ENCODE assay signal across 18 cellular contexts in genomic region chr2:110170102-110170501, GRCh38. TPM values are rescaled to one million over a fixed set of nuclear protein-coding genes. Genes with fewer than 3 reads are reported as not detected.
DNase-seq lines count a peak whose midpoint lies in the region; ATAC-seq and TF ChIP-seq lines count a peak whose summit lies in the region.
"Had no signal": no experiment of that assay in that cellular context is flagged by ENCODE, and none has a peak within 500 bp of the region (broad histone marks: within the 10 kb centered on the region; RNA-seq: fewer than 3 reads in every experiment).

No MANE protein-coding gene starts in this region.

- H3K36me3 Mint-ChIP-seq in activated naive CD8-positive, alpha-beta T cell: no peaks in the 10 kb centered on the region
- H3K36me3 Mint-ChIP-seq in activated naive CD8-positive, alpha-beta T cell treated with anti-CD3 and anti-CD28 coated beads for 36 hours: no peaks in the 10 kb centered on the region
- H3K36me3 Mint-ChIP-seq: CD14-positive monocyte had no signal

- DNase-seq in activated naive CD8-positive, alpha-beta T cell treated with anti-CD3 and anti-CD28 coated beads for 36 hours: no peak
- no peak for DNase-seq in heart left ventricle
- peak; percentile 15 to 60 for DNase-seq in gastrocnemius medialis
- no peak for DNase-seq in DMS 273 (lab: John Stamatoyannopoulos, UW; ENCODE audit: unreplicated experiment)
- no peak for DNase-seq in dermis blood vessel endothelial cell
- DNase-seq: 8988T, DMS79 treated with DMSO at 0.1 percent for 48 hours, NCI-H1092, NCI-H1694, NCI-H345, NCI-H69, SHP77 had no signal

- H3K4me1 Mint-ChIP-seq in activated naive CD8-positive, alpha-beta T cell (ENCODE audit: low read depth): peaks cover 4% of the 10 kb centered on the region
- H3K4me1 Mint-ChIP-seq in activated naive CD8-positive, alpha-beta T cell treated with anti-CD3 and anti-CD28 coated beads for 36 hours: peaks cover 4% of the 10 kb centered on the region

- no peaks in the 10 kb centered on the region; the same call in 1 of the 2 replicates for H3K4me1 ChIP-seq in OCI-LY3 (ENCODE audit: low read length)
- peaks cover 0 to 7% (median 0%) of the 10 kb centered on the region in 12 donors for H3K4me1 ChIP-seq in heart left ventricle
- H3K4me1 ChIP-seq in gastrocnemius medialis: peaks cover 39 to 43% of the 10 kb centered on the region in 2 donors

- H3K4me3 ChIP-seq in OCI-LY3 (ENCODE audit: low read length) (no peak overlapping the region), heart left ventricle (no peak overlapping the region), gastrocnemius medialis (peak overlapping the region; percentile 56 to 59 (median 58))
- H3K4me3 ChIP-seq: GM23338 had no signal

- H3K9me3 Mint-ChIP-seq in activated naive CD8-positive, alpha-beta T cell (ENCODE audit: low read depth): no peaks in the 10 kb centered on the region
- H3K9me3 Mint-ChIP-seq in activated naive CD8-positive, alpha-beta T cell treated with anti-CD3 and anti-CD28 coated beads for 36 hours: peaks cover 3% of the 10 kb centered on the region
- H3K9me3 Mint-ChIP-seq: GM23338 had no signal

- intact Hi-C loops in heart left ventricle (cut with DNase I): no loop called here
- intact Hi-C loops in gastrocnemius medialis (cut with DNase I; ENCODE audit: low total_unique reads): loop anchor here (1.0 to 2.0 kb wide), 2 partner anchors 34 to 45 kb away; no protein-coding TSS in a partner anchor

- in situ Hi-C loops in gastrocnemius medialis (cut with MboI; ENCODE audit: low sequenced_read_pairs in 4 of 4): no loop called here

- no peaks in the 10 kb centered on the region for H3K27me3 Mint-ChIP-seq in activated naive CD8-positive, alpha-beta T cell
- no peaks in the 10 kb centered on the region for H3K27me3 Mint-ChIP-seq in activated naive CD8-positive, alpha-beta T cell treated with anti-CD3 and anti-CD28 coated beads for 36 hours

- peak overlapping the region; percentile 40 for H3K4me3 Mint-ChIP-seq in activated naive CD8-positive, alpha-beta T cell
- no peak overlapping the region for H3K4me3 Mint-ChIP-seq in activated naive CD8-positive, alpha-beta T cell treated with anti-CD3 and anti-CD28 coated beads for 36 hours
- H3K4me3 Mint-ChIP-seq: CD14-positive monocyte, GM23338 had no signal

- ATAC-seq in heart left ventricle (peak in 3 of 4 donors; percentile 62 to 83 (median 74)), gastrocnemius medialis (peak; percentile 88 to 92), HG02571 (IDR thresholded peaks at IDR 0.05; ENCODE audit: unreplicated experiment) (no peak)
- ATAC-seq: GM23338, Panc1 had no signal

- H3K27ac ChIP-seq in OCI-LY3 (ENCODE audit: low read length): no peak overlapping the region
- H3K27ac ChIP-seq in heart left ventricle: no peak overlapping the region
- H3K27ac ChIP-seq in gastrocnemius medialis: peak overlapping the region; percentile 86 to 93 (median 88)

- H3K27me3 ChIP-seq in OCI-LY3 (ENCODE audit: low read depth, low read length) (no peaks in the 10 kb centered on the region), heart left ventricle (no peaks in the 10 kb centered on the region), gastrocnemius medialis (no peaks in the 10 kb centered on the region)

- H3K36me3 ChIP-seq in OCI-LY3 (replicated peaks; ENCODE audit: low read depth, low read length) (no peaks in the 10 kb centered on the region), heart left ventricle (peaks cover 0 to 6% (median 0%) of the 10 kb centered on the region in 9 donors), gastrocnemius medialis (no peaks in the 10 kb centered on the region)

- no peak overlapping the region for H2AFZ ChIP-seq in OCI-LY3 (ENCODE audit: low read depth, low read length)
- H2AFZ ChIP-seq: GM23338 had no signal

- TF ChIP-seq CTCF in OCI-LY3 (IDR thresholded peaks at IDR 0.05; ENCODE audit: low read depth, low read length): no peak
- TF ChIP-seq CTCF in heart left ventricle (IDR thresholded peaks at IDR 0.05): no peak
- no peak for TF ChIP-seq CTCF in gastrocnemius medialis (IDR thresholded peaks at IDR 0.05 in 4 of 5, conservative IDR thresholded peaks at IDR 0.05 in 1 of 5)

- H3K9me3 ChIP-seq in OCI-LY3 (ENCODE audit: insufficient read depth, low read length) (no peaks in the 10 kb centered on the region), heart left ventricle (no peaks in the 10 kb centered on the region), gastrocnemius medialis (no peaks in the 10 kb centered on the region)

- H3K9ac ChIP-seq in OCI-LY3 (ENCODE audit: low read length): no peak overlapping the region

- WGBS in heart left ventricle, 4 donors: 79 to 82% (median 81%) methylated on average over 3 of the region's 3 CpGs

- no peaks in the 10 kb centered on the region for H4K20me1 ChIP-seq in OCI-LY3 (ENCODE audit: insufficient read depth, low read length)

- H3K4me2 ChIP-seq in OCI-LY3 (ENCODE audit: low read length): 0 out of 2 replicates have a peak overlapping the region, but pooled peaks have one; percentile 22
- H3K4me2 ChIP-seq: GM23338 had no signal

- no peaks in the 10 kb centered on the region for H3K79me2 ChIP-seq in OCI-LY3 (ENCODE audit: low read length)

- H3K27ac Mint-ChIP-seq in activated naive CD8-positive, alpha-beta T cell: no peak overlapping the region
- H3K27ac Mint-ChIP-seq in activated naive CD8-positive, alpha-beta T cell treated with anti-CD3 and anti-CD28 coated beads for 36 hours: no peak overlapping the region
- H3K27ac Mint-ChIP-seq: GM23338 had no signal

- no peak for TF ChIP-seq POLR2A in heart left ventricle (IDR thresholded peaks at IDR 0.05)
- peak; percentile 23 to 66 for TF ChIP-seq POLR2A in gastrocnemius medialis (IDR thresholded peaks at IDR 0.05)

RNA-seq across cellular contexts. Expression of gene NPHP1, which starts 34.7 kb away (rescaled TPM):
- 1 to 10 TPM; 1.6 to 1.9 TPM for total RNA-seq in activated naive CD8-positive, alpha-beta T cell treated with anti-CD3 and anti-CD28 coated beads for 36 hours
- total RNA-seq in heart left ventricle (1 to 10 TPM; 4.7 to 7.9 (median 5.8) TPM), gastrocnemius medialis (10 to 100 TPM in 1 of 4 donors, 1 to 10 TPM in 3; 3.8 to 10.3 (median 4.6) TPM), dermis blood vessel endothelial cell (2.9 TPM in 2 replicates)
- 1 to 10 TPM; 5.4 to 5.5 TPM for polyA plus RNA-seq in heart left ventricle
- polyA plus RNA-seq: CD14-positive monocyte had no signal

RNA-seq across cellular contexts. Expression of gene MTLN, which starts 42.2 kb away (rescaled TPM):
- 10 to 100 TPM; 92.1 to 98.0 TPM for total RNA-seq in activated naive CD8-positive, alpha-beta T cell treated with anti-CD3 and anti-CD28 coated beads for 36 hours
- total RNA-seq in heart left ventricle (100 to 1,000 TPM; 106 to 217 (median 158) TPM), gastrocnemius medialis (100 to 1,000 TPM; 141 to 685 (median 391) TPM), dermis blood vessel endothelial cell (29.4 and 52.8 TPM in 2 replicates)
- 100 to 1,000 TPM; 330 to 927 TPM for polyA plus RNA-seq in heart left ventricle

RNA-seq across cellular contexts. Expression of gene MALL, which starts 54.5 kb away (rescaled TPM):
- under 1 TPM; 0.35 to 0.42 TPM for total RNA-seq in activated naive CD8-positive, alpha-beta T cell treated with anti-CD3 and anti-CD28 coated beads for 36 hours
- total RNA-seq in heart left ventricle (10 to 100 TPM in 8 of 9 donors, 1 to 10 TPM in 1; 8.0 to 36.7 (median 16.5) TPM), gastrocnemius medialis (1 to 10 TPM; 1.7 to 3.8 (median 2.5) TPM), dermis blood vessel endothelial cell (39.3 and 52.5 TPM in 2 replicates)
- polyA plus RNA-seq in heart left ventricle: 10 to 100 TPM in 1 of 2 donors, 1 to 10 TPM in 1; 6.9 to 13.6 TPM

Comparison
In these comparisons a context has a peak if more than half of its experiments do, and no peak if none do; other contexts are left out.
1. DNase-seq: peak in gastrocnemius medialis (2 of 2); none in activated naive CD8-positive, alpha-beta T cell treated with anti-CD3 and anti-CD28 coated beads for 36 hours (single experiment), heart left ventricle (0 of 5), DMS 273 (single experiment) and dermis blood vessel endothelial cell (single experiment).
2. H3K27ac ChIP-seq: peak in gastrocnemius medialis (4 of 4); none in OCI-LY3 (single experiment) and heart left ventricle (0 of 12).
3. H3K4me3 ChIP-seq: peak in gastrocnemius medialis (4 of 4); none in OCI-LY3 (single experiment) and heart left ventricle (0 of 12).
4. POLR2A ChIP-seq: peak in gastrocnemius medialis (2 of 2); none in heart left ventricle (0 of 2).